20 cellular contexts compared by ENCODE assay signal in the genomic region with DNA sequence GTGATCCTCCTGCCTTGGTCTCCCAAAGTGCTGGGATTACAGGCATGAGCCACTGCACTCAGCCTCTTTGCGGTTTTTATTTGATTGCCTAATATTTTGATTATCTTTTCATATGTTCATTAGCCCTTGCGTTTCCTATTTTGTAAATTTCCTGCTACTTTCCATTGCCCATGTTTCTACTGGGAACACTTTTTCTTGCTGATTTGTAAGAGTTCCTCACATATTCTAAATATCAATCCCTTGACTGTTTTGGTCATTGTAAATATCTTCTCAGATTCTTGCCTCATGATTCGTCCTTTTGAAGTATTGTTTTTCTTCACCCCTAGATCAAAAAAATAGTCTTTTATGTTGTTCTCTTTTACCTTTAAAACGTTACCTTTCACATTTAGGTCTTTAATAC. TPM values are rescaled to one million over a fixed set of nuclear protein-coding genes. Genes with fewer than 3 reads are reported as not detected.
DNase-seq lines count a peak whose midpoint lies in the region; ATAC-seq and TF ChIP-seq lines count a peak whose summit lies in the region.
"Had no signal": no experiment of that assay in that cellular context is flagged by ENCODE, and none has a peak within 500 bp of the region (broad histone marks: within the 10 kb centered on the region; RNA-seq: fewer than 3 reads in every experiment).

No MANE protein-coding gene starts in this region.

- intact Hi-C loops in activated CD4-positive, alpha-beta T cell treated with anti-CD3 and anti-CD28 coated beads for 36 hours (cut with DNase I, micrococcal nuclease), result no loop called here

- DNase-seq in activated naive CD8-positive, alpha-beta T cell treated with anti-CD3 and anti-CD28 coated beads for 36 hours, result no peak
- DNase-seq in T-helper 17 cell (no peak), fibroblast of pulmonary artery (ENCODE audit: low read depth) (peak; percentile 50), type B pancreatic cell (ENCODE audit: extremely low spot score, unreplicated experiment) (no peak)
- no peak for DNase-seq in activated CD4-positive, alpha-beta T cell treated with anti-CD3 and anti-CD28 coated beads for 36 hours
- no peak for DNase-seq in activated naive CD4-positive, alpha-beta T cell treated with Interleukin-2 at 50 U/mL for 16 hours
- DNase-seq: activated CD4-positive, alpha-beta T cell treated with anti-CD3 and anti-CD28 coated beads for 48 hours; activated T-cell treated with anti-CD3 and anti-CD28 coated beads, Interleukin-2, amount 50 U/mL, for 24 hours; cerebellar nuclear complex; immature natural killer cell; NCI-H2029; NCI-H524; SHP77 treated with DMSO at 0.1 percent for 48 hours; stomach; uterus had no signal

- H3K27ac Mint-ChIP-seq in activated naive CD8-positive, alpha-beta T cell, result no peak overlapping the region
- no peak overlapping the region for H3K27ac Mint-ChIP-seq in activated naive CD8-positive, alpha-beta T cell treated with anti-CD3 and anti-CD28 coated beads for 36 hours
- H3K27ac Mint-ChIP-seq in T-helper 17 cell, result no peak overlapping the region
- H3K27ac Mint-ChIP-seq in type B pancreatic cell, result no peak overlapping the region
- H3K27ac Mint-ChIP-seq in activated CD4-positive, alpha-beta T cell treated with anti-CD3 and anti-CD28 coated beads for 36 hours, result no peak overlapping the region
- H3K27ac Mint-ChIP-seq: activated T-cell treated with anti-CD3 and anti-CD28 coated beads, Interleukin-2, amount 50 U/mL, for 24 hours; immature natural killer cell; memory B cell had no signal

- H3K4me1 Mint-ChIP-seq in activated naive CD8-positive, alpha-beta T cell (ENCODE audit: low read depth), result peaks cover 13% of the 10 kb centered on the region
- H3K4me1 Mint-ChIP-seq in activated naive CD8-positive, alpha-beta T cell treated with anti-CD3 and anti-CD28 coated beads for 36 hours, result peaks cover 6% of the 10 kb centered on the region
- H3K4me1 Mint-ChIP-seq in T-helper 17 cell (peaks cover 9% of the 10 kb centered on the region), type B pancreatic cell (ENCODE audit: unreplicated experiment) (no peaks in the 10 kb centered on the region)
- peaks cover 11% of the 10 kb centered on the region for H3K4me1 Mint-ChIP-seq in activated CD4-positive, alpha-beta T cell treated with anti-CD3 and anti-CD28 coated beads for 36 hours

- peak overlapping the region; percentile 76 for H3K4me3 Mint-ChIP-seq in activated naive CD8-positive, alpha-beta T cell
- no peak overlapping the region for H3K4me3 Mint-ChIP-seq in activated naive CD8-positive, alpha-beta T cell treated with anti-CD3 and anti-CD28 coated beads for 36 hours
- H3K4me3 Mint-ChIP-seq in T-helper 17 cell (peak overlapping the region; percentile 70), type B pancreatic cell (peak overlapping the region; percentile 74)
- H3K4me3 Mint-ChIP-seq in activated CD4-positive, alpha-beta T cell treated with anti-CD3 and anti-CD28 coated beads for 36 hours, result no peak overlapping the region
- H3K4me3 Mint-ChIP-seq: activated T-cell treated with anti-CD3 and anti-CD28 coated beads, Interleukin-2, amount 50 U/mL, for 24 hours had no signal

- H3K9me3 ChIP-seq in T-helper 17 cell (ENCODE audit: control insufficient read depth, low read length, poor library complexity, severe bottlenecking), result no peaks in the 10 kb centered on the region
- H3K9me3 ChIP-seq: right atrium auricular region, stomach, uterus had no signal

- CTCF ChIA-PET in activated CD4-positive, alpha-beta T cell treated with anti-CD3 and anti-CD28 coated beads for 36 hours (lab: Charles Lee), result no interaction called here

- peaks cover 48% of the 10 kb centered on the region for H3K27me3 Mint-ChIP-seq in activated naive CD8-positive, alpha-beta T cell
- H3K27me3 Mint-ChIP-seq in activated naive CD8-positive, alpha-beta T cell treated with anti-CD3 and anti-CD28 coated beads for 36 hours, result peaks cover 76% of the 10 kb centered on the region
- H3K27me3 Mint-ChIP-seq in T-helper 17 cell, result peaks cover 86% of the 10 kb centered on the region
- peaks cover 84% of the 10 kb centered on the region for H3K27me3 Mint-ChIP-seq in type B pancreatic cell
- H3K27me3 Mint-ChIP-seq in activated CD4-positive, alpha-beta T cell treated with anti-CD3 and anti-CD28 coated beads for 36 hours, result peaks cover 51% of the 10 kb centered on the region

- no peaks in the 10 kb centered on the region for H3K36me3 Mint-ChIP-seq in activated naive CD8-positive, alpha-beta T cell
- no peaks in the 10 kb centered on the region for H3K36me3 Mint-ChIP-seq in activated naive CD8-positive, alpha-beta T cell treated with anti-CD3 and anti-CD28 coated beads for 36 hours
- peaks cover 6% of the 10 kb centered on the region for H3K36me3 Mint-ChIP-seq in T-helper 17 cell (ENCODE audit: low read depth)
- no peaks in the 10 kb centered on the region for H3K36me3 Mint-ChIP-seq in type B pancreatic cell
- no peaks in the 10 kb centered on the region for H3K36me3 Mint-ChIP-seq in activated CD4-positive, alpha-beta T cell treated with anti-CD3 and anti-CD28 coated beads for 36 hours (ENCODE audit: low read depth)
- H3K36me3 Mint-ChIP-seq: memory B cell had no signal

- no peaks in the 10 kb centered on the region for H3K9me3 Mint-ChIP-seq in activated naive CD8-positive, alpha-beta T cell (ENCODE audit: low read depth)
- no peaks in the 10 kb centered on the region for H3K9me3 Mint-ChIP-seq in activated naive CD8-positive, alpha-beta T cell treated with anti-CD3 and anti-CD28 coated beads for 36 hours
- H3K9me3 Mint-ChIP-seq in type B pancreatic cell, result no peaks in the 10 kb centered on the region
- no peaks in the 10 kb centered on the region for H3K9me3 Mint-ChIP-seq in activated CD4-positive, alpha-beta T cell treated with anti-CD3 and anti-CD28 coated beads for 36 hours (ENCODE audit: low read depth)
- H3K9me3 Mint-ChIP-seq: activated T-cell treated with anti-CD3 and anti-CD28 coated beads, Interleukin-2, amount 50 U/mL, for 24 hours; immature natural killer cell; memory B cell had no signal

- no peak for ATAC-seq in T-helper 17 cell
- no peak for ATAC-seq in activated CD4-positive, alpha-beta T cell treated with anti-CD3 and anti-CD28 coated beads for 36 hours
- no peak for ATAC-seq in GM18861 (IDR thresholded peaks at IDR 0.05; ENCODE audit: unreplicated experiment)

- POLR2A ChIA-PET in activated CD4-positive, alpha-beta T cell treated with anti-CD3 and anti-CD28 coated beads for 36 hours (lab: Charles Lee), result no interaction called here

- no peak for TF ChIP-seq CTCF in fibroblast of pulmonary artery (IDR thresholded peaks at IDR 0.05; ENCODE audit: low read length, missing control alignments)
- no peak for TF ChIP-seq CTCF in type B pancreatic cell (conservative IDR thresholded peaks at IDR 0.05)

- no peak overlapping the region for H3K4me3 ChIP-seq in fibroblast of pulmonary artery (replicated peaks; ENCODE audit: low read depth, low read length)
- H3K4me3 ChIP-seq: uterus had no signal

RNA-seq across cellular contexts. Expression of gene TTC1, which starts 37.9 kb away (rescaled TPM):
- 10 to 100 TPM; 69.7 to 73.9 TPM for total RNA-seq in activated naive CD8-positive, alpha-beta T cell treated with anti-CD3 and anti-CD28 coated beads for 36 hours
- total RNA-seq in T-helper 17 cell (10 to 100 TPM; 24.0 to 24.3 TPM), type B pancreatic cell (ENCODE audit: low replicate concordance) (34.6 and 43.1 TPM in 2 replicates)
- total RNA-seq in activated CD4-positive, alpha-beta T cell treated with anti-CD3 and anti-CD28 coated beads for 36 hours, result 10 to 100 TPM; 60.6 to 63.1 TPM

RNA-seq across cellular contexts. Expression of gene ADRA1B, which starts 54.8 kb away (rescaled TPM):
- total RNA-seq in activated naive CD8-positive, alpha-beta T cell treated with anti-CD3 and anti-CD28 coated beads for 36 hours, result not detected
- total RNA-seq in T-helper 17 cell (not detected), type B pancreatic cell (ENCODE audit: low replicate concordance) (2.9 and 9.9 TPM in 2 replicates)
- total RNA-seq in activated CD4-positive, alpha-beta T cell treated with anti-CD3 and anti-CD28 coated beads for 36 hours, result not detected
- total RNA-seq: A673 had no signal

Comparison
In these comparisons a context has a peak if more than half of its experiments do, and no peak if none do; other contexts are left out.
1. H3K4me3 Mint-ChIP-seq: peak in activated naive CD8-positive, alpha-beta T cell (single experiment), T-helper 17 cell (single experiment) and type B pancreatic cell (single experiment); none in activated naive CD8-positive, alpha-beta T cell treated with anti-CD3 and anti-CD28 coated beads for 36 hours (single experiment) and activated CD4-positive, alpha-beta T cell treated with anti-CD3 and anti-CD28 coated beads for 36 hours (single experiment).